In the genomic region with DNA sequence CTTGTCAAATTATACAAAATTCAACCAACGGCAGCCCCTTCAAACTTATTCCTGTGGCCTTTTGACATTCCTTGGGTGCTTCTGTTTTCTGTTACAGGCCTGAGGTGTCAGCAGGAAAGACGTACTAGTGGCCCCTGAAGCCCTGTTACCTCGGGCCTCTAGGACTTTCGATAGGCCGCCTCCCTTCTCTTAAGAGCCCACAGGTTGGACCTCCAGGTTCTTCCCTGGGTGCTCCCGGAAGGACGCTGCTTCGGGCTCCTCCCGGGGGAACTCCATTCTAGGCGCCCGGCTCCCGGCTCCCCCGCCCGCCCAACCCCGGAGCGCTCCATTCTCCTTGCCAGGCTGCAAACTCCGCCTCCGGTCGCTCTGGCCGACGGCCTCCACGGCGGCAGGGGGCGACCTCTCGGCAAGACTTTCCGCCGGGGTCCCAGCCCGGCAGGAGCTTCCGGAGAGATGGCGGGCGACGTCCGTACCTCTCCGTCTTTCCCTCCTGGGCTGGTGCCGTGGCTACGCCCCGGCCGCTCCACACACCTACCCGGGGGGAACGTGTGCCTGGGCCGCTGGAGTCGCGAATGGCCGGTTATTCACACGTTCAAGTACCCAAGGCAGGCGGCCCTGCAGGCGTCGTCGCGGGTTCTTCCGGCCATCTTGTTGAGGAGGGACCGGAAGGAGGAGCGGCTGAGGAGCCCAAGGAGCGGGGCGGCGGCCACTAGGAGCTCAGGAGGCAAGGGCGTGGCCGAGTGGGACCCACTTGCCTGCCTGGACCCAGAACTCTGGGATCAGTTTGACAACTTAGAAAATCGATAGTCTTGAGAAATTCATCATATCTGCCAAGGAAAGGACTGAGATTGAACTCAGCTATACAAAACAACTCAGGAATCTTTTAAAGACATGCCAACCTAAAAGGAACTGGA, we compare ENCODE assay signal across 1 cellular context.
A peak's percentile ranks its signal among the peaks of the same experiment; 100 is the strongest.
TF ChIP-seq lines count a peak whose summit lies in the region.

No MANE protein-coding gene starts in this region.

TF ChIP-seq in K562, 482 proteins besides CTCF, POLR2A, EP300 and RAD21 (continued from another document and continues in another):
- TF ChIP-seq, protein P1, sequence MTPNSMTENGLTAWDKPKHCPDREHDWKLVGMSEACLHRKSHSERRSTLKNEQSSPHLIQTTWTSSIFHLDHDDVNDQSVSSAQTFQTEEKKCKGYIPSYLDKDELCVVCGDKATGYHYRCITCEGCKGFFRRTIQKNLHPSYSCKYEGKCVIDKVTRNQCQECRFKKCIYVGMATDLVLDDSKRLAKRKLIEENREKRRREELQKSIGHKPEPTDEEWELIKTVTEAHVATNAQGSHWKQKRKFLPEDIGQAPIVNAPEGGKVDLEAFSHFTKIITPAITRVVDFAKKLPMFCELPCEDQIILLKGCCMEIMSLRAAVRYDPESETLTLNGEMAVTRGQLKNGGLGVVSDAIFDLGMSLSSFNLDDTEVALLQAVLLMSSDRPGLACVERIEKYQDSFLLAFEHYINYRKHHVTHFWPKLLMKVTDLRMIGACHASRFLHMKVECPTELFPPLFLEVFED (CRISPR knock-in tag; conservative IDR thresholded peaks at IDR 0.05), result peak; percentile 80; the same call in 1 of the 2 replicates
- TF ChIP-seq ZNF146 (CRISPR knock-in tag; IDR thresholded peaks at IDR 0.05; ENCODE audit: unreplicated experiment) (peak; percentile 8), FIP1L1 (IDR thresholded peaks at IDR 0.05; ENCODE audit: low read depth, low read length, poor library complexity, severe bottlenecking) (peak; percentile 75), ZNF197 (CRISPR knock-in tag; IDR thresholded peaks at IDR 0.05; ENCODE audit: low read depth) (peak; percentile 86), MTA2 (IDR thresholded peaks at IDR 0.05; ENCODE audit: low read depth) (no peak), HDAC8 (tag; IDR thresholded peaks at IDR 0.05) (peak; percentile 80; the same call in 1 of the 2 replicates), KDM5B (IDR thresholded peaks at IDR 0.05; ENCODE audit: insufficient replicate concordance, low read depth, low read length) (peak; percentile 45), ZZZ3 (IDR thresholded peaks at IDR 0.05) (0 out of 2 replicates have a peak, but pooled peaks have one; percentile 50), BDP1 (IDR thresholded peaks at IDR 0.05; ENCODE audit: insufficient read depth, insufficient read length) (no peak), LCOR (CRISPR knock-in tag; IDR thresholded peaks at IDR 0.05) (peak; percentile 96; the same call in 1 of the 2 replicates), SLC30A9 (CRISPR knock-in tag; IDR thresholded peaks at IDR 0.05) (no peak), NBN (IDR thresholded peaks at IDR 0.05; ENCODE audit: low read depth) (peak; percentile 73; the same call in 1 of the 2 replicates), ZNF717 (CRISPR knock-in tag; IDR thresholded peaks at IDR 0.05) (no peak), HMG20B (CRISPR knock-in tag; IDR thresholded peaks at IDR 0.05) (no peak), BHLHE40 (IDR thresholded peaks at IDR 0.05; ENCODE audit: low read length) (no peak), CC2D1A (IDR thresholded peaks at IDR 0.05) (peak; percentile 96), KDM1A (IDR thresholded peaks at IDR 0.05) (no peak), HIVEP1 (CRISPR knock-in tag; IDR thresholded peaks at IDR 0.05) (0 out of 2 replicates have a peak, but pooled peaks have one; percentile 25), NR2C1 (IDR thresholded peaks at IDR 0.05) (peak; percentile 57; the same call in 1 of the 2 replicates), NR2C1 (tag; IDR thresholded peaks at IDR 0.05) (no peak), ESRRB (CRISPR knock-in tag; IDR thresholded peaks at IDR 0.05; ENCODE audit: borderline replicate concordance) (no peak), HDAC6 (IDR thresholded peaks at IDR 0.05; ENCODE audit: low read depth, low read length) (no peak), KAT2B (IDR thresholded peaks at IDR 0.05; ENCODE audit: low read depth, low read length) (no peak), POLR2AphosphoS2 (IDR thresholded peaks at IDR 0.05; ENCODE audit: low read length) (no peak), MEF2A (IDR thresholded peaks at IDR 0.05; ENCODE audit: control insufficient read depth, low read depth, low read length) (no peak), POLR2H (tag; IDR thresholded peaks at IDR 0.05; ENCODE audit: low read depth) (peak; percentile 82), ETV5 (CRISPR knock-in tag; IDR thresholded peaks at IDR 0.05; ENCODE audit: low read depth) (peak; percentile 96), ZNF232 (CRISPR knock-in tag; IDR thresholded peaks at IDR 0.05) (peak; percentile 46; the same call in 1 of the 2 replicates), ZNF184 (CRISPR knock-in tag; IDR thresholded peaks at IDR 0.05) (no peak), POLR3G (IDR thresholded peaks at IDR 0.05; ENCODE audit: extremely low read depth, insufficient read length, insufficient replicate concordance) (no peak), WHSC1 (IDR thresholded peaks at IDR 0.05; ENCODE audit: low read length) (no peak), E2F3 (CRISPR knock-in tag; IDR thresholded peaks at IDR 0.05) (peak; percentile 81; the same call in 1 of the 2 replicates), SMAD4 (CRISPR knock-in tag; conservative IDR thresholded peaks at IDR 0.05) (peak; percentile 93), MEIS2 (IDR thresholded peaks at IDR 0.05; ENCODE audit: partially characterized antibody) (no peak), NCOA6 (IDR thresholded peaks at IDR 0.05) (no peak), IFI16 (CRISPR knock-in tag; IDR thresholded peaks at IDR 0.05) (no peak), CCNT2 (IDR thresholded peaks at IDR 0.05; ENCODE audit: borderline replicate concordance, extremely low read depth, insufficient read length, low read depth, low read length) (peak; percentile 56), PPARD (CRISPR knock-in tag; IDR thresholded peaks at IDR 0.05) (no peak), CBX5 (IDR thresholded peaks at IDR 0.05; ENCODE audit: borderline replicate concordance, low read depth) (0 out of 2 replicates have a peak, but pooled peaks have one; percentile 12), ZNF174 (CRISPR knock-in tag; IDR thresholded peaks at IDR 0.05) (no peak), PRMT5 (CRISPR knock-in tag; IDR thresholded peaks at IDR 0.05) (no peak), ZNF134 (CRISPR knock-in tag; conservative IDR thresholded peaks at IDR 0.05) (no peak; the same call in 1 of the 2 replicates), ZC3H8 (IDR thresholded peaks at IDR 0.05) (no peak), MAFK (IDR thresholded peaks at IDR 0.05; ENCODE audit: low read length) (no peak), ZNF263 (CRISPR knock-in tag; IDR thresholded peaks at IDR 0.05; ENCODE audit: borderline replicate concordance) (peak; percentile 76), ZC3H11A (IDR thresholded peaks at IDR 0.05; ENCODE audit: low read depth, low read length) (no peak)
- TF ChIP-seq, protein P2, sequence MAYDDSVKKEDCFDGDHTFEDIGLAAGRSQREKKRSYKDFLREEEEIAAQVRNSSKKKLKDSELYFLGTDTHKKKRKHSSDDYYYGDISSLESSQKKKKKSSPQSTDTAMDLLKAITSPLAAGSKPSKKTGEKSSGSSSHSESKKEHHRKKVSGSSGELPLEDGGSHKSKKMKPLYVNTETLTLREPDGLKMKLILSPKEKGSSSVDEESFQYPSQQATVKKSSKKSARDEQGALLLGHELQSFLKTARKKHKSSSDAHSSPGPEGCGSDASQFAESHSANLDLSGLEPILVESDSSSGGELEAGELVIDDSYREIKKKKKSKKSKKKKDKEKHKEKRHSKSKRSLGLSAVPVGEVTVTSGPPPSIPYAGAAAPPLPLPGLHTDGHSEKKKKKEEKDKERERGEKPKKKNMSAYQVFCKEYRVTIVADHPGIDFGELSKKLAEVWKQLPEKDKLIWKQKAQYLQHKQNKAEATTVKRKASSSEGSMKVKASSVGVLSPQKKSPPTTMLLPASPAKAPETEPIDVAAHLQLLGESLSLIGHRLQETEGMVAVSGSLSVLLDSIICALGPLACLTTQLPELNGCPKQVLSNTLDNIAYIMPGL (CRISPR knock-in tag; IDR thresholded peaks at IDR 0.05), result no peak
- TF ChIP-seq, protein P3, sequence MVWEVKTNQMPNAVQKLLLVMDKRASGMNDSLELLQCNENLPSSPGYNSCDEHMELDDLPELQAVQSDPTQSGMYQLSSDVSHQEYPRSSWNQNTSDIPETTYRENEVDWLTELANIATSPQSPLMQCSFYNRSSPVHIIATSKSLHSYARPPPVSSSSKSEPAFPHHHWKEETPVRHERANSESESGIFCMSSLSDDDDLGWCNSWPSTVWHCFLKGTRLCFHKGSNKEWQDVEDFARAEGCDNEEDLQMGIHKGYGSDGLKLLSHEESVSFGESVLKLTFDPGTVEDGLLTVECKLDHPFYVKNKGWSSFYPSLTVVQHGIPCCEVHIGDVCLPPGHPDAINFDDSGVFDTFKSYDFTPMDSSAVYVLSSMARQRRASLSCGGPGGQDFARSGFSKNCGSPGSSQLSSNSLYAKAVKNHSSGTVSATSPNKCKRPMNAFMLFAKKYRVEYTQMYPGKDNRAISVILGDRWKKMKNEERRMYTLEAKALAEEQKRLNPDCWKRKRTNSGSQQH (CRISPR knock-in tag; IDR thresholded peaks at IDR 0.05), result peak; percentile 83; the same call in 1 of the 2 replicates
- TF ChIP-seq, protein P4, sequence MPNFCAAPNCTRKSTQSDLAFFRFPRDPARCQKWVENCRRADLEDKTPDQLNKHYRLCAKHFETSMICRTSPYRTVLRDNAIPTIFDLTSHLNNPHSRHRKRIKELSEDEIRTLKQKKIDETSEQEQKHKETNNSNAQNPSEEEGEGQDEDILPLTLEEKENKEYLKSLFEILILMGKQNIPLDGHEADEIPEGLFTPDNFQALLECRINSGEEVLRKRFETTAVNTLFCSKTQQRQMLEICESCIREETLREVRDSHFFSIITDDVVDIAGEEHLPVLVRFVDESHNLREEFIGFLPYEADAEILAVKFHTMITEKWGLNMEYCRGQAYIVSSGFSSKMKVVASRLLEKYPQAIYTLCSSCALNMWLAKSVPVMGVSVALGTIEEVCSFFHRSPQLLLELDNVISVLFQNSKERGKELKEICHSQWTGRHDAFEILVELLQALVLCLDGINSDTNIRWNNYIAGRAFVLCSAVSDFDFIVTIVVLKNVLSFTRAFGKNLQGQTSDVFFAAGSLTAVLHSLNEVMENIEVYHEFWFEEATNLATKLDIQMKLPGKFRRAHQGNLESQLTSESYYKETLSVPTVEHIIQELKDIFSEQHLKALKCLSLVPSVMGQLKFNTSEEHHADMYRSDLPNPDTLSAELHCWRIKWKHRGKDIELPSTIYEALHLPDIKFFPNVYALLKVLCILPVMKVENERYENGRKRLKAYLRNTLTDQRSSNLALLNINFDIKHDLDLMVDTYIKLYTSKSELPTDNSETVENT (CRISPR knock-in tag; IDR thresholded peaks at IDR 0.05), result peak; percentile 99
- TF ChIP-seq, protein P5, sequence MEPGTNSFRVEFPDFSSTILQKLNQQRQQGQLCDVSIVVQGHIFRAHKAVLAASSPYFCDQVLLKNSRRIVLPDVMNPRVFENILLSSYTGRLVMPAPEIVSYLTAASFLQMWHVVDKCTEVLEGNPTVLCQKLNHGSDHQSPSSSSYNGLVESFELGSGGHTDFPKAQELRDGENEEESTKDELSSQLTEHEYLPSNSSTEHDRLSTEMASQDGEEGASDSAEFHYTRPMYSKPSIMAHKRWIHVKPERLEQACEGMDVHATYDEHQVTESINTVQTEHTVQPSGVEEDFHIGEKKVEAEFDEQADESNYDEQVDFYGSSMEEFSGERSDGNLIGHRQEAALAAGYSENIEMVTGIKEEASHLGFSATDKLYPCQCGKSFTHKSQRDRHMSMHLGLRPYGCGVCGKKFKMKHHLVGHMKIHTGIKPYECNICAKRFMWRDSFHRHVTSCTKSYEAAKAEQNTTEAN (CRISPR knock-in tag; IDR thresholded peaks at IDR 0.05), result no peak
- TF ChIP-seq, protein P6, sequence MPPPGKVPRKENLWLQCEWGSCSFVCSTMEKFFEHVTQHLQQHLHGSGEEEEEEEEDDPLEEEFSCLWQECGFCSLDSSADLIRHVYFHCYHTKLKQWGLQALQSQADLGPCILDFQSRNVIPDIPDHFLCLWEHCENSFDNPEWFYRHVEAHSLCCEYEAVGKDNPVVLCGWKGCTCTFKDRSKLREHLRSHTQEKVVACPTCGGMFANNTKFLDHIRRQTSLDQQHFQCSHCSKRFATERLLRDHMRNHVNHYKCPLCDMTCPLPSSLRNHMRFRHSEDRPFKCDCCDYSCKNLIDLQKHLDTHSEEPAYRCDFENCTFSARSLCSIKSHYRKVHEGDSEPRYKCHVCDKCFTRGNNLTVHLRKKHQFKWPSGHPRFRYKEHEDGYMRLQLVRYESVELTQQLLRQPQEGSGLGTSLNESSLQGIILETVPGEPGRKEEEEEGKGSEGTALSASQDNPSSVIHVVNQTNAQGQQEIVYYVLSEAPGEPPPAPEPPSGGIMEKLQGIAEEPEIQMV (tag; conservative IDR thresholded peaks at IDR 0.05; ENCODE audit: low read depth), result no peak
- TF ChIP-seq, protein P7, sequence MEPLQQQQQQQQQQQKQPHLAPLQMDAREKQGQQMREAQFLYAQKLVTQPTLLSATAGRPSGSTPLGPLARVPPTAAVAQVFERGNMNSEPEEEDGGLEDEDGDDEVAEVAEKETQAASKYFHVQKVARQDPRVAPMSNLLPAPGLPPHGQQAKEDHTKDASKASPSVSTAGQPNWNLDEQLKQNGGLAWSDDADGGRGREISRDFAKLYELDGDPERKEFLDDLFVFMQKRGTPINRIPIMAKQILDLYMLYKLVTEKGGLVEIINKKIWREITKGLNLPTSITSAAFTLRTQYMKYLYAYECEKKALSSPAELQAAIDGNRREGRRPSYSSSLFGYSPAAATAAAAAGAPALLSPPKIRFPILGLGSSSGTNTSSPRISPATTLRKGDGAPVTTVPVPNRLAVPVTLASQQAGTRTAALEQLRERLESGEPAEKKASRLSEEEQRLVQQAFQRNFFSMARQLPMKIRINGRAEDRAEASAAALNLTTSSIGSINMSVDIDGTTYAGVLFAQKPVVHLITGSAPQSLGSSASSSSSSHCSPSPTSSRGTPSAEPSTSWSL (CRISPR knock-in tag; IDR thresholded peaks at IDR 0.05; ENCODE audit: borderline replicate concordance), result 0 out of 2 replicates have a peak, but pooled peaks have one; percentile 49
- TF ChIP-seq, protein P8, sequence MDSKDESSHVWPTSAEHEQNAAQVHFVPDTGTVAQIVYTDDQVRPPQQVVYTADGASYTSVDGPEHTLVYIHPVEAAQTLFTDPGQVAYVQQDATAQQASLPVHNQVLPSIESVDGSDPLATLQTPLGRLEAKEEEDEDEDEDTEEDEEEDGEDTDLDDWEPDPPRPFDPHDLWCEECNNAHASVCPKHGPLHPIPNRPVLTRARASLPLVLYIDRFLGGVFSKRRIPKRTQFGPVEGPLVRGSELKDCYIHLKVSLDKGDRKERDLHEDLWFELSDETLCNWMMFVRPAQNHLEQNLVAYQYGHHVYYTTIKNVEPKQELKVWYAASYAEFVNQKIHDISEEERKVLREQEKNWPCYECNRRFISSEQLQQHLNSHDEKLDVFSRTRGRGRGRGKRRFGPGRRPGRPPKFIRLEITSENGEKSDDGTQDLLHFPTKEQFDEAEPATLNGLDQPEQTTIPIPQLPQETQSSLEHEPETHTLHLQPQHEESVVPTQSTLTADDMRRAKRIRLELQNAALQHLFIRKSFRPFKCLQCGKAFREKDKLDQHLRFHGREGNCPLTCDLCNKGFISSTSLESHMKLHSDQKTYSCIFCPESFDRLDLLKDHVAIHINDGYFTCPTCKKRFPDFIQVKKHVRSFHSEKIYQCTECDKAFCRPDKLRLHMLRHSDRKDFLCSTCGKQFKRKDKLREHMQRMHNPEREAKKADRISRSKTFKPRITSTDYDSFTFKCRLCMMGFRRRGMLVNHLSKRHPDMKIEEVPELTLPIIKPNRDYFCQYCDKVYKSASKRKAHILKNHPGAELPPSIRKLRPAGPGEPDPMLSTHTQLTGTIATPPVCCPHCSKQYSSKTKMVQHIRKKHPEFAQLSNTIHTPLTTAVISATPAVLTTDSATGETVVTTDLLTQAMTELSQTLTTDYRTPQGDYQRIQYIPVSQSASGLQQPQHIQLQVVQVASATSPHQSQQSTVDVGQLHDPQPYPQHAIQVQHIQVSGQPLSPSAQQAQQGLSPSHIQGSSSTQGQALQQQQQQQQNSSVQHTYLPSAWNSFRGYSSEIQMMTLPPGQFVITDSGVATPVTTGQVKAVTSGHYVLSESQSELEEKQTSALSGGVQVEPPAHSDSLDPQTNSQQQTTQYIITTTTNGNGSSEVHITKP (IDR thresholded peaks at IDR 0.05; ENCODE audit: partially characterized antibody), result peak; percentile 57
